ENCODE assay signal across 20 cellular contexts in genomic region chr19:17254636-17255035, GRCh38.
"Had no signal": no experiment of that assay in that cellular context is flagged by ENCODE, and none has a peak within 500 bp of the region (broad histone marks: within the 10 kb centered on the region; RNA-seq: fewer than 3 reads in every experiment).

No MANE protein-coding gene starts in this region.

- H3K36me3 ChIP-seq: neural progenitor cell, prostate gland, thoracic aorta had no signal

- H3K27ac ChIP-seq: coronary artery, epithelial cell of prostate, gastroesophageal sphincter, left ventricle myocardium inferior, neural progenitor cell, prostate gland, thoracic aorta had no signal

- H2AFZ ChIP-seq: neural progenitor cell had no signal

- H3K4me1 ChIP-seq: gastroesophageal sphincter, left ventricle myocardium inferior, neural progenitor cell, prostate gland had no signal

- H3K9ac ChIP-seq: neural progenitor cell had no signal

- H3K27me3 ChIP-seq: gastroesophageal sphincter, neural progenitor cell, upper lobe of left lung had no signal

- H3K4me3 ChIP-seq: coronary artery, gastroesophageal sphincter, left ventricle myocardium inferior, neural progenitor cell, prostate gland, thoracic aorta, upper lobe of left lung had no signal

- H3K4me2 ChIP-seq: neural progenitor cell had no signal

- H3K9me3 ChIP-seq: prostate gland, thoracic aorta, upper lobe of left lung had no signal

- DNase-seq: activated CD4-positive, alpha-beta T cell treated with anti-CD3 and anti-CD28 coated beads for 4 hours; activated CD4-positive, alpha-beta T cell treated with anti-CD3 and anti-CD28 coated beads, Interleukin-2, amount 50 U/mL, for 48 hours; activated CD4-positive, CD25-positive, alpha-beta regulatory T cell; activated CD8-positive, alpha-beta memory T cell treated with anti-CD3 and anti-CD28 coated beads, Interleukin-2, amount 50 U/mL, for 48 hours; activated naive CD4-positive, alpha-beta T cell; activated T-cell treated with anti-CD3 and anti-CD28 coated beads, Interleukin-2, amount 50 U/mL, for 4 hours; amniotic stem cell; head of caudate nucleus; hypothalamus; left ventricle myocardium inferior; naive thymus-derived CD4-positive, alpha-beta T cell; stimulated activated CD4-positive, alpha-beta T cell treated with anti-CD3 and anti-CD28 coated beads, Interleukin-4, amount 100 ng/mL, for 24 hours; stimulated activated naive CD4-positive, alpha-beta T cell treated with Interleukin-2 at 50 U/mL for 16 hours had no signal

- ATAC-seq: activated T-cell treated with anti-CD3 and anti-CD28 coated beads, Interleukin-2, amount 50 U/mL, for 4 hours; gastroesophageal sphincter; naive thymus-derived CD4-positive, alpha-beta T cell had no signal
